In the genomic region with DNA sequence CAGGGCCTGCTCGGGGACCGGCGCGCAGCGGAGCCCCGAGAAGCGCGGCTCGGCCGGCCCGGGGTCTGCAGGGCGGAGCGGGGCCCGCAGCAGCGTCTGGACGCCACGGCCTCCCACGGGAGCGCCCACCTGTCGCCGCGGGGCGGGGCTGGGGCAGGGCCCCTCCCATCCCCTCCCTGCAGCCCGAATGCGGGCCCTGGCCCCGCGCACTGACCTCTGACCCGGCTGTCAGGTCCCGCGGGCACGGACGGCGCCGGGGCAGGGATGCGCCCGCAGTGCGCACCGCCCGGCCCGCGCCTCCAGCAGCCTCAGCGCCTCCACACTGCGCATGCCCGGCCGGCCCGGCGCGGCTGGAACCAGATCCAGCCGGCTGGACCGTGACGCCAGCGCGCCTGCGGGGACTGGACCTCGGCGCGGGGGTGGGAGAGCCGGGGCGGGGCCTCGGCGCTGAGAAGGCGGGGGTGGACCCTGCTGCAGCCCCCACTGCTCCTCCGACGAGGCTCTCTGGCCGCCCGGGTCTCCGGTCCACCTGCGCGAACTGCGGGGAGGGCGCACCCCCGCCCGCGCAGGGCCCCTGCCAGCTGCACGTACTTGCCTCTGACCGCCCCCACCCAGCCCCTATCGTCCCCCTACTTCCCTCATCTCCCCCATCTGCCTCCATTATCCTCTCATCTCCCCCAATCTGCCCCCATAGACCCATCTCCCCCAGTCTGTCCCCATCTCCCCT, we compare ENCODE assay signal across 1 cellular context.
TF ChIP-seq lines count a peak whose summit lies in the region.

No MANE protein-coding gene starts in this region.

TF ChIP-seq in K562, 482 proteins besides CTCF, POLR2A, EP300 and RAD21 (continued from another document and continues in another):
- TF ChIP-seq, protein P1, sequence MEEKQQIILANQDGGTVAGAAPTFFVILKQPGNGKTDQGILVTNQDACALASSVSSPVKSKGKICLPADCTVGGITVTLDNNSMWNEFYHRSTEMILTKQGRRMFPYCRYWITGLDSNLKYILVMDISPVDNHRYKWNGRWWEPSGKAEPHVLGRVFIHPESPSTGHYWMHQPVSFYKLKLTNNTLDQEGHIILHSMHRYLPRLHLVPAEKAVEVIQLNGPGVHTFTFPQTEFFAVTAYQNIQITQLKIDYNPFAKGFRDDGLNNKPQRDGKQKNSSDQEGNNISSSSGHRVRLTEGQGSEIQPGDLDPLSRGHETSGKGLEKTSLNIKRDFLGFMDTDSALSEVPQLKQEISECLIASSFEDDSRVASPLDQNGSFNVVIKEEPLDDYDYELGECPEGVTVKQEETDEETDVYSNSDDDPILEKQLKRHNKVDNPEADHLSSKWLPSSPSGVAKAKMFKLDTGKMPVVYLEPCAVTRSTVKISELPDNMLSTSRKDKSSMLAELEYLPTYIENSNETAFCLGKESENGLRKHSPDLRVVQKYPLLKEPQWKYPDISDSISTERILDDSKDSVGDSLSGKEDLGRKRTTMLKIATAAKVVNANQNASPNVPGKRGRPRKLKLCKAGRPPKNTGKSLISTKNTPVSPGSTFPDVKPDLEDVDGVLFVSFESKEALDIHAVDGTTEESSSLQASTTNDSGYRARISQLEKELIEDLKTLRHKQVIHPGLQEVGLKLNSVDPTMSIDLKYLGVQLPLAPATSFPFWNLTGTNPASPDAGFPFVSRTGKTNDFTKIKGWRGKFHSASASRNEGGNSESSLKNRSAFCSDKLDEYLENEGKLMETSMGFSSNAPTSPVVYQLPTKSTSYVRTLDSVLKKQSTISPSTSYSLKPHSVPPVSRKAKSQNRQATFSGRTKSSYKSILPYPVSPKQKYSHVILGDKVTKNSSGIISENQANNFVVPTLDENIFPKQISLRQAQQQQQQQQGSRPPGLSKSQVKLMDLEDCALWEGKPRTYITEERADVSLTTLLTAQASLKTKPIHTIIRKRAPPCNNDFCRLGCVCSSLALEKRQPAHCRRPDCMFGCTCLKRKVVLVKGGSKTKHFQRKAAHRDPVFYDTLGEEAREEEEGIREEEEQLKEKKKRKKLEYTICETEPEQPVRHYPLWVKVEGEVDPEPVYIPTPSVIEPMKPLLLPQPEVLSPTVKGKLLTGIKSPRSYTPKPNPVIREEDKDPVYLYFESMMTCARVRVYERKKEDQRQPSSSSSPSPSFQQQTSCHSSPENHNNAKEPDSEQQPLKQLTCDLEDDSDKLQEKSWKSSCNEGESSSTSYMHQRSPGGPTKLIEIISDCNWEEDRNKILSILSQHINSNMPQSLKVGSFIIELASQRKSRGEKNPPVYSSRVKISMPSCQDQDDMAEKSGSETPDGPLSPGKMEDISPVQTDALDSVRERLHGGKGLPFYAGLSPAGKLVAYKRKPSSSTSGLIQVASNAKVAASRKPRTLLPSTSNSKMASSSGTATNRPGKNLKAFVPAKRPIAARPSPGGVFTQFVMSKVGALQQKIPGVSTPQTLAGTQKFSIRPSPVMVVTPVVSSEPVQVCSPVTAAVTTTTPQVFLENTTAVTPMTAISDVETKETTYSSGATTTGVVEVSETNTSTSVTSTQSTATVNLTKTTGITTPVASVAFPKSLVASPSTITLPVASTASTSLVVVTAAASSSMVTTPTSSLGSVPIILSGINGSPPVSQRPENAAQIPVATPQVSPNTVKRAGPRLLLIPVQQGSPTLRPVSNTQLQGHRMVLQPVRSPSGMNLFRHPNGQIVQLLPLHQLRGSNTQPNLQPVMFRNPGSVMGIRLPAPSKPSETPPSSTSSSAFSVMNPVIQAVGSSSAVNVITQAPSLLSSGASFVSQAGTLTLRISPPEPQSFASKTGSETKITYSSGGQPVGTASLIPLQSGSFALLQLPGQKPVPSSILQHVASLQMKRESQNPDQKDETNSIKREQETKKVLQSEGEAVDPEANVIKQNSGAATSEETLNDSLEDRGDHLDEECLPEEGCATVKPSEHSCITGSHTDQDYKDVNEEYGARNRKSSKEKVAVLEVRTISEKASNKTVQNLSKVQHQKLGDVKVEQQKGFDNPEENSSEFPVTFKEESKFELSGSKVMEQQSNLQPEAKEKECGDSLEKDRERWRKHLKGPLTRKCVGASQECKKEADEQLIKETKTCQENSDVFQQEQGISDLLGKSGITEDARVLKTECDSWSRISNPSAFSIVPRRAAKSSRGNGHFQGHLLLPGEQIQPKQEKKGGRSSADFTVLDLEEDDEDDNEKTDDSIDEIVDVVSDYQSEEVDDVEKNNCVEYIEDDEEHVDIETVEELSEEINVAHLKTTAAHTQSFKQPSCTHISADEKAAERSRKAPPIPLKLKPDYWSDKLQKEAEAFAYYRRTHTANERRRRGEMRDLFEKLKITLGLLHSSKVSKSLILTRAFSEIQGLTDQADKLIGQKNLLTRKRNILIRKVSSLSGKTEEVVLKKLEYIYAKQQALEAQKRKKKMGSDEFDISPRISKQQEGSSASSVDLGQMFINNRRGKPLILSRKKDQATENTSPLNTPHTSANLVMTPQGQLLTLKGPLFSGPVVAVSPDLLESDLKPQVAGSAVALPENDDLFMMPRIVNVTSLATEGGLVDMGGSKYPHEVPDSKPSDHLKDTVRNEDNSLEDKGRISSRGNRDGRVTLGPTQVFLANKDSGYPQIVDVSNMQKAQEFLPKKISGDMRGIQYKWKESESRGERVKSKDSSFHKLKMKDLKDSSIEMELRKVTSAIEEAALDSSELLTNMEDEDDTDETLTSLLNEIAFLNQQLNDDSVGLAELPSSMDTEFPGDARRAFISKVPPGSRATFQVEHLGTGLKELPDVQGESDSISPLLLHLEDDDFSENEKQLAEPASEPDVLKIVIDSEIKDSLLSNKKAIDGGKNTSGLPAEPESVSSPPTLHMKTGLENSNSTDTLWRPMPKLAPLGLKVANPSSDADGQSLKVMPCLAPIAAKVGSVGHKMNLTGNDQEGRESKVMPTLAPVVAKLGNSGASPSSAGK (IDR thresholded peaks at IDR 0.05) = no peak
- TF ChIP-seq ZNF644 (tag; IDR thresholded peaks at IDR 0.05; ENCODE audit: low read depth) = no peak
- TF ChIP-seq, protein P2, sequence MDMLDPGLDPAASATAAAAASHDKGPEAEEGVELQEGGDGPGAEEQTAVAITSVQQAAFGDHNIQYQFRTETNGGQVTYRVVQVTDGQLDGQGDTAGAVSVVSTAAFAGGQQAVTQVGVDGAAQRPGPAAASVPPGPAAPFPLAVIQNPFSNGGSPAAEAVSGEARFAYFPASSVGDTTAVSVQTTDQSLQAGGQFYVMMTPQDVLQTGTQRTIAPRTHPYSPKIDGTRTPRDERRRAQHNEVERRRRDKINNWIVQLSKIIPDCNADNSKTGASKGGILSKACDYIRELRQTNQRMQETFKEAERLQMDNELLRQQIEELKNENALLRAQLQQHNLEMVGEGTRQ (CRISPR knock-in tag; IDR thresholded peaks at IDR 0.05) = no peak
- TF ChIP-seq NUFIP1 (IDR thresholded peaks at IDR 0.05; ENCODE audit: partially characterized antibody) = no peak
- no peak for TF ChIP-seq EHMT2 (IDR thresholded peaks at IDR 0.05)
- no peak for TF ChIP-seq HSF4 (CRISPR knock-in tag; IDR thresholded peaks at IDR 0.05; ENCODE audit: borderline replicate concordance)
- TF ChIP-seq ZNF766 (CRISPR knock-in tag; conservative IDR thresholded peaks at IDR 0.05) = no peak
- TF ChIP-seq, protein P3, sequence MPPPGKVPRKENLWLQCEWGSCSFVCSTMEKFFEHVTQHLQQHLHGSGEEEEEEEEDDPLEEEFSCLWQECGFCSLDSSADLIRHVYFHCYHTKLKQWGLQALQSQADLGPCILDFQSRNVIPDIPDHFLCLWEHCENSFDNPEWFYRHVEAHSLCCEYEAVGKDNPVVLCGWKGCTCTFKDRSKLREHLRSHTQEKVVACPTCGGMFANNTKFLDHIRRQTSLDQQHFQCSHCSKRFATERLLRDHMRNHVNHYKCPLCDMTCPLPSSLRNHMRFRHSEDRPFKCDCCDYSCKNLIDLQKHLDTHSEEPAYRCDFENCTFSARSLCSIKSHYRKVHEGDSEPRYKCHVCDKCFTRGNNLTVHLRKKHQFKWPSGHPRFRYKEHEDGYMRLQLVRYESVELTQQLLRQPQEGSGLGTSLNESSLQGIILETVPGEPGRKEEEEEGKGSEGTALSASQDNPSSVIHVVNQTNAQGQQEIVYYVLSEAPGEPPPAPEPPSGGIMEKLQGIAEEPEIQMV (tag; conservative IDR thresholded peaks at IDR 0.05; ENCODE audit: low read depth) = no peak
- peak; percentile 51 for TF ChIP-seq BHLHE40 (IDR thresholded peaks at IDR 0.05; ENCODE audit: low read length)
- TF ChIP-seq SMARCB1 (IDR thresholded peaks at IDR 0.05; ENCODE audit: insufficient read length, low read depth) = no peak
- TF ChIP-seq TAF1 (IDR thresholded peaks at IDR 0.05; ENCODE audit: control insufficient read depth, extremely low read depth, insufficient read depth, low read length, severe bottlenecking) = peak; percentile 39
- no peak for TF ChIP-seq ZNF586 (CRISPR knock-in tag; conservative IDR thresholded peaks at IDR 0.05)
- TF ChIP-seq DPF2 (IDR thresholded peaks at IDR 0.05) = no peak
- peak; percentile 49 for TF ChIP-seq KAT2B (IDR thresholded peaks at IDR 0.05; ENCODE audit: low read depth, low read length)
- TF ChIP-seq CC2D1A (IDR thresholded peaks at IDR 0.05) = no peak
- TF ChIP-seq, protein P4, sequence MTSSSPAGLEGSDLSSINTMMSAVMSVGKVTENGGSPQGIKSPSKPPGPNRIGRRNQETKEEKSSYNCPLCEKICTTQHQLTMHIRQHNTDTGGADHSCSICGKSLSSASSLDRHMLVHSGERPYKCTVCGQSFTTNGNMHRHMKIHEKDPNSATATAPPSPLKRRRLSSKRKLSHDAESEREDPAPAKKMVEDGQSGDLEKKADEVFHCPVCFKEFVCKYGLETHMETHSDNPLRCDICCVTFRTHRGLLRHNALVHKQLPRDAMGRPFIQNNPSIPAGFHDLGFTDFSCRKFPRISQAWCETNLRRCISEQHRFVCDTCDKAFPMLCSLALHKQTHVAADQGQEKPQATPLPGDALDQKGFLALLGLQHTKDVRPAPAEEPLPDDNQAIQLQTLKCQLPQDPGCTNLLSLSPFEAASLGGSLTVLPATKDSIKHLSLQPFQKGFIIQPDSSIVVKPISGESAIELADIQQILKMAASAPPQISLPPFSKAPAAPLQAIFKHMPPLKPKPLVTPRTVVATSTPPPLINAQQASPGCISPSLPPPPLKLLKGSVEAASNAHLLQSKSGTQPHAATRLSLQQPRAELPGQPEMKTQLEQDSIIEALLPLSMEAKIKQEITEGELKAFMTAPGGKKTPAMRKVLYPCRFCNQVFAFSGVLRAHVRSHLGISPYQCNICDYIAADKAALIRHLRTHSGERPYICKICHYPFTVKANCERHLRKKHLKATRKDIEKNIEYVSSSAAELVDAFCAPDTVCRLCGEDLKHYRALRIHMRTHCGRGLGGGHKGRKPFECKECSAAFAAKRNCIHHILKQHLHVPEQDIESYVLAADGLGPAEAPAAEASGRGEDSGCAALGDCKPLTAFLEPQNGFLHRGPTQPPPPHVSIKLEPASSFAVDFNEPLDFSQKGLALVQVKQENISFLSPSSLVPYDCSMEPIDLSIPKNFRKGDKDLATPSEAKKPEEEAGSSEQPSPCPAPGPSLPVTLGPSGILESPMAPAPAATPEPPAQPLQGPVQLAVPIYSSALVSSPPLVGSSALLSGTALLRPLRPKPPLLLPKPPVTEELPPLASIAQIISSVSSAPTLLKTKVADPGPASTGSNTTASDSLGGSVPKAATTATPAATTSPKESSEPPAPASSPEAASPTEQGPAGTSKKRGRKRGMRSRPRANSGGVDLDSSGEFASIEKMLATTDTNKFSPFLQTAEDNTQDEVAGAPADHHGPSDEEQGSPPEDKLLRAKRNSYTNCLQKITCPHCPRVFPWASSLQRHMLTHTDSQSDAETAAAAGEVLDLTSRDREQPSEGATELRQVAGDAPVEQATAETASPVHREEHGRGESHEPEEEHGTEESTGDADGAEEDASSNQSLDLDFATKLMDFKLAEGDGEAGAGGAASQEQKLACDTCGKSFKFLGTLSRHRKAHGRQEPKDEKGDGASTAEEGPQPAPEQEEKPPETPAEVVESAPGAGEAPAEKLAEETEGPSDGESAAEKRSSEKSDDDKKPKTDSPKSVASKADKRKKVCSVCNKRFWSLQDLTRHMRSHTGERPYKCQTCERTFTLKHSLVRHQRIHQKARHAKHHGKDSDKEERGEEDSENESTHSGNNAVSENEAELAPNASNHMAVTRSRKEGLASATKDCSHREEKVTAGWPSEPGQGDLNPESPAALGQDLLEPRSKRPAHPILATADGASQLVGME (CRISPR knock-in tag; IDR thresholded peaks at IDR 0.05) = no peak
- no peak for TF ChIP-seq SRSF1 (IDR thresholded peaks at IDR 0.05; ENCODE audit: low read depth, low read length)
- no peak for TF ChIP-seq HNRNPUL1 (IDR thresholded peaks at IDR 0.05; ENCODE audit: low read length)
- no peak for TF ChIP-seq CAMTA2 (CRISPR knock-in tag; conservative IDR thresholded peaks at IDR 0.05)
- no peak for TF ChIP-seq SOX6 (IDR thresholded peaks at IDR 0.05)
- TF ChIP-seq, protein P5, sequence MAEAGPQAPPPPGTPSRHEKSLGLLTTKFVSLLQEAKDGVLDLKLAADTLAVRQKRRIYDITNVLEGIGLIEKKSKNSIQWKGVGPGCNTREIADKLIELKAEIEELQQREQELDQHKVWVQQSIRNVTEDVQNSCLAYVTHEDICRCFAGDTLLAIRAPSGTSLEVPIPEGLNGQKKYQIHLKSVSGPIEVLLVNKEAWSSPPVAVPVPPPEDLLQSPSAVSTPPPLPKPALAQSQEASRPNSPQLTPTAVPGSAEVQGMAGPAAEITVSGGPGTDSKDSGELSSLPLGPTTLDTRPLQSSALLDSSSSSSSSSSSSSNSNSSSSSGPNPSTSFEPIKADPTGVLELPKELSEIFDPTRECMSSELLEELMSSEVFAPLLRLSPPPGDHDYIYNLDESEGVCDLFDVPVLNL (CRISPR knock-in tag; IDR thresholded peaks at IDR 0.05; ENCODE audit: low read depth) = no peak
- peak; percentile 86 for TF ChIP-seq GATAD2B (IDR thresholded peaks at IDR 0.05; ENCODE audit: borderline replicate concordance)
- TF ChIP-seq CBX3 (IDR thresholded peaks at IDR 0.05; ENCODE audit: borderline replicate concordance in 1 of 2, low read length in 2 of 2) = no peak
- no peak for TF ChIP-seq ARHGAP35 (IDR thresholded peaks at IDR 0.05; ENCODE audit: partially characterized antibody)
- TF ChIP-seq TRIM24 (IDR thresholded peaks at IDR 0.05) = 0 out of 4 replicates have a peak, but pooled peaks of 1 of the 2 experiments have one; percentile 19
- TF ChIP-seq, protein P6, sequence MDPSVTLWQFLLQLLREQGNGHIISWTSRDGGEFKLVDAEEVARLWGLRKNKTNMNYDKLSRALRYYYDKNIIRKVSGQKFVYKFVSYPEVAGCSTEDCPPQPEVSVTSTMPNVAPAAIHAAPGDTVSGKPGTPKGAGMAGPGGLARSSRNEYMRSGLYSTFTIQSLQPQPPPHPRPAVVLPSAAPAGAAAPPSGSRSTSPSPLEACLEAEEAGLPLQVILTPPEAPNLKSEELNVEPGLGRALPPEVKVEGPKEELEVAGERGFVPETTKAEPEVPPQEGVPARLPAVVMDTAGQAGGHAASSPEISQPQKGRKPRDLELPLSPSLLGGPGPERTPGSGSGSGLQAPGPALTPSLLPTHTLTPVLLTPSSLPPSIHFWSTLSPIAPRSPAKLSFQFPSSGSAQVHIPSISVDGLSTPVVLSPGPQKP (CRISPR knock-in tag; IDR thresholded peaks at IDR 0.05) = no peak
- TF ChIP-seq, protein P7, sequence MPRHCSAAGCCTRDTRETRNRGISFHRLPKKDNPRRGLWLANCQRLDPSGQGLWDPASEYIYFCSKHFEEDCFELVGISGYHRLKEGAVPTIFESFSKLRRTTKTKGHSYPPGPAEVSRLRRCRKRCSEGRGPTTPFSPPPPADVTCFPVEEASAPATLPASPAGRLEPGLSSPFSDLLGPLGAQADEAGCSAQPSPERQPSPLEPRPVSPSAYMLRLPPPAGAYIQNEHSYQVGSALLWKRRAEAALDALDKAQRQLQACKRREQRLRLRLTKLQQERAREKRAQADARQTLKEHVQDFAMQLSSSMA (CRISPR knock-in tag; IDR thresholded peaks at IDR 0.05) = no peak
